23 cellular contexts compared by ENCODE assay signal in genomic region chr3:157700405-157700804, GRCh38.
A peak's percentile ranks its signal among the peaks of the same experiment; 100 is the strongest.
DNase-seq lines count a peak whose midpoint lies in the region; ATAC-seq, FAIRE-seq and TF ChIP-seq lines count a peak whose summit lies in the region.
"Had no signal": no experiment of that assay in that cellular context is flagged by ENCODE, and none has a peak within 500 bp of the region (broad histone marks: within the 10 kb centered on the region; RNA-seq: fewer than 3 reads in every experiment).

No MANE protein-coding gene starts in this region.

- DNase-seq in D721Med (ENCODE audit: insufficient read length, low spot score) (no peak), LHCN-M2 (ENCODE audit: low read depth) (peak; percentile 27), iPS-NIHi7 (ENCODE audit: extremely low spot score) (peak; percentile 32), frontal cortex (ENCODE audit: low spot score in 2 of 2) (no peak), NCI-H1436 treated with DMSO at 0.1 percent for 48 hours (lab: John Stamatoyannopoulos, UW) (no peak)
- no peak for DNase-seq in stimulated activated CD4-positive, alpha-beta T cell treated with anti-CD3 and anti-CD28 coated beads, Interleukin-15, amount 100 ng/mL, for 24 hours
- DNase-seq: activated CD4-positive, alpha-beta memory T cell treated with anti-CD3 and anti-CD28 coated beads for 36 hours; AML-193; amniotic stem cell; colonic mucosa; DND-41; left colon; NCI-H187 treated with DMSO at 0.1 percent for 48 hours; SHP77 treated with DMSO at 0.1 percent for 48 hours; stomach; T1000 had no signal

- TF ChIP-seq CTCF in D721Med (IDR thresholded peaks at IDR 0.05; ENCODE audit: insufficient read depth, missing control alignments) (peak; percentile 17), VCaP (conservative IDR thresholded peaks at IDR 0.05) (0 out of 2 replicates have a peak, but pooled peaks have one; percentile 16)

- ATAC-seq in GM19395 (IDR thresholded peaks at IDR 0.05; ENCODE audit: unreplicated experiment): no peak
- ATAC-seq: activated T-helper 17 cell treated with anti-CD3 and anti-CD28 coated beads, Interleukin-2, amount 50 U/mL, for 72 hours; esophagus mucosa; left colon had no signal

- FAIRE-seq in D721Med (lab: Jason Lieb, UNC) (no peak), frontal cortex (lab: Jason Lieb, UNC) (no peak)

- H3K27ac ChIP-seq in VCaP: no peak overlapping the region
- H3K27ac ChIP-seq: colonic mucosa, KMS-11, parathyroid adenoma, stomach, vagina had no signal

Comparison
In these comparisons a context has a peak if more than half of its experiments do, and no peak if none do; other contexts are left out.
1. DNase-seq: peak in LHCN-M2 (single experiment) and iPS-NIHi7 (single experiment); none in D721Med (single experiment), stimulated activated CD4-positive, alpha-beta T cell treated with anti-CD3 and anti-CD28 coated beads, Interleukin-15, amount 100 ng/mL, for 24 hours (single experiment), frontal cortex (0 of 2) and NCI-H1436 treated with DMSO at 0.1 percent for 48 hours (single experiment).